Comparison of ENCODE assay signal across 1 cellular context in genomic region chr11:72741429-72741833, GRCh38.
TF ChIP-seq lines count a peak whose summit lies in the region.

No MANE protein-coding gene starts in this region.

TF ChIP-seq in HepG2, 621 proteins besides CTCF, POLR2A, EP300 and RAD21 (continued from another document and continues in another):
- TF ChIP-seq KDM1A (CRISPR knock-in tag; IDR thresholded peaks at IDR 0.05), result no peak
- no peak for TF ChIP-seq ZKSCAN1 (IDR thresholded peaks at IDR 0.05; ENCODE audit: low read length)
- TF ChIP-seq ZNF790 (CRISPR knock-in tag; IDR thresholded peaks at IDR 0.05; ENCODE audit: borderline replicate concordance), result no peak
- no peak for TF ChIP-seq CEBPG (CRISPR knock-in tag; IDR thresholded peaks at IDR 0.05)
- no peak for TF ChIP-seq SAFB2 (CRISPR knock-in tag; IDR thresholded peaks at IDR 0.05; ENCODE audit: borderline replicate concordance, low read depth)
- TF ChIP-seq SIX4 (CRISPR knock-in tag; IDR thresholded peaks at IDR 0.05), result no peak
- no peak for TF ChIP-seq E2F1 (CRISPR knock-in tag; IDR thresholded peaks at IDR 0.05)
- no peak for TF ChIP-seq ZSCAN30 (CRISPR knock-in tag; IDR thresholded peaks at IDR 0.05)
- no peak for TF ChIP-seq THYN1 (CRISPR knock-in tag; IDR thresholded peaks at IDR 0.05; ENCODE audit: borderline replicate concordance, low read depth)
- no peak for TF ChIP-seq IRF2 (CRISPR knock-in tag; IDR thresholded peaks at IDR 0.05)
- TF ChIP-seq KDM2A (CRISPR knock-in tag; IDR thresholded peaks at IDR 0.05; ENCODE audit: borderline replicate concordance, low read depth), result no peak
- TF ChIP-seq KDM5B (CRISPR knock-in tag; IDR thresholded peaks at IDR 0.05; ENCODE audit: borderline replicate concordance), result peak; percentile 40; the same call in 1 of the 2 replicates
- no peak for TF ChIP-seq ZBTB42 (CRISPR knock-in tag; IDR thresholded peaks at IDR 0.05)
- no peak for TF ChIP-seq POGZ (CRISPR knock-in tag; IDR thresholded peaks at IDR 0.05)
- no peak for TF ChIP-seq ZNF704 (CRISPR knock-in tag; IDR thresholded peaks at IDR 0.05; ENCODE audit: borderline replicate concordance)
- no peak for TF ChIP-seq FOXJ3 (CRISPR knock-in tag; IDR thresholded peaks at IDR 0.05; ENCODE audit: borderline replicate concordance)
- TF ChIP-seq NFYC (CRISPR knock-in tag; IDR thresholded peaks at IDR 0.05), result no peak
- TF ChIP-seq NONO (IDR thresholded peaks at IDR 0.05), result no peak
- 0 out of 2 replicates have a peak, but pooled peaks have one; percentile 45 for TF ChIP-seq NONO (CRISPR knock-in tag; conservative IDR thresholded peaks at IDR 0.05)
- no peak for TF ChIP-seq ZNF367 (CRISPR knock-in tag; IDR thresholded peaks at IDR 0.05; ENCODE audit: borderline replicate concordance)
- no peak for TF ChIP-seq KDM4B (CRISPR knock-in tag; IDR thresholded peaks at IDR 0.05)
- no peak for TF ChIP-seq EED (CRISPR knock-in tag; IDR thresholded peaks at IDR 0.05)
- no peak for TF ChIP-seq NR0B2 (CRISPR knock-in tag; IDR thresholded peaks at IDR 0.05)
- no peak for TF ChIP-seq MAFF (IDR thresholded peaks at IDR 0.05; ENCODE audit: low read depth, low read length)
- TF ChIP-seq GABPA (IDR thresholded peaks at IDR 0.05; ENCODE audit: low read depth, low read length), result no peak
- TF ChIP-seq GABPA (CRISPR knock-in tag; IDR thresholded peaks at IDR 0.05; ENCODE audit: low read depth), result peak; percentile 57
- TF ChIP-seq ZNF800 (CRISPR knock-in tag; IDR thresholded peaks at IDR 0.05), result no peak
- no peak for TF ChIP-seq ZXDC (CRISPR knock-in tag; IDR thresholded peaks at IDR 0.05)
- TF ChIP-seq JUND (CRISPR knock-in tag; IDR thresholded peaks at IDR 0.05), result no peak
- no peak for TF ChIP-seq MAZ (IDR thresholded peaks at IDR 0.05; ENCODE audit: borderline replicate concordance, low read depth, low read length)
- no peak for TF ChIP-seq MAZ (CRISPR knock-in tag; IDR thresholded peaks at IDR 0.05; ENCODE audit: low read depth)
- TF ChIP-seq HNF1B (CRISPR knock-in tag; IDR thresholded peaks at IDR 0.05), result no peak
- TF ChIP-seq CEBPZ (IDR thresholded peaks at IDR 0.05; ENCODE audit: low read length), result no peak
- no peak for TF ChIP-seq KLF16 (CRISPR knock-in tag; IDR thresholded peaks at IDR 0.05)
- no peak for TF ChIP-seq HOXA5 (CRISPR knock-in tag; IDR thresholded peaks at IDR 0.05)
- TF ChIP-seq CREB3 (CRISPR knock-in tag; IDR thresholded peaks at IDR 0.05), result no peak
- TF ChIP-seq MYPOP (CRISPR knock-in tag; IDR thresholded peaks at IDR 0.05), result no peak
- no peak for TF ChIP-seq POLR2AphosphoS2 (IDR thresholded peaks at IDR 0.05; ENCODE audit: low read depth, low read length)
- no peak for TF ChIP-seq ZNF646 (CRISPR knock-in tag; IDR thresholded peaks at IDR 0.05)
- TF ChIP-seq XRCC5 (optimal IDR thresholded peaks at IDR 0.05; ENCODE audit: low read length), result no peak
- no peak for TF ChIP-seq ZNF570 (CRISPR knock-in tag; IDR thresholded peaks at IDR 0.05; ENCODE audit: borderline replicate concordance)
- TF ChIP-seq RELA (CRISPR knock-in tag; IDR thresholded peaks at IDR 0.05), result no peak
